ENCODE assay signal across 1 cellular context in the genomic region with DNA sequence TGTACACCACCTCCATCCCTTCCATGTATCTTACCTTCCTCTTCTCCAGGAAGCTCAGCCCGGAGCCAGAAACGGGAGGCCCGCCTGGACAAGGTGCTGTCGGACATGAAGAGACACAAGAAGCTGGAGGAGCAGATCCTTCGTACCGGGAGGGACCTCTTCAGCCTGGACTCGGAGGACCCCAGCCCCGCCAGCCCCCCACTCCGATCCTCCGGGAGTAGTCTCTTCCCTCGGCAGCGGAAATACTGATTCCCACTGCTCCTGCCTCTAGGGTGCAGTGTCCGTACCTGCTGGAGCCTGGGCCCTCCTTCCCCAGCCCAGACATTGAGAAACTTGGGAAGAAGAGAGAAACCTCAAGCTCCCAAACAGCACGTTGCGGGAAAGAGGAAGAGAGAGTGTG.
TF ChIP-seq lines count a peak whose summit lies in the region.

No MANE protein-coding gene starts in this region.

TF ChIP-seq in endothelial cell of umbilical vein, 7 proteins besides CTCF, POLR2A, EP300 and RAD21:
- TF ChIP-seq EZH2 (IDR thresholded peaks at IDR 0.05; ENCODE audit: borderline replicate concordance, low read depth, low read length, severe bottlenecking), result no peak
- TF ChIP-seq, protein P1, sequence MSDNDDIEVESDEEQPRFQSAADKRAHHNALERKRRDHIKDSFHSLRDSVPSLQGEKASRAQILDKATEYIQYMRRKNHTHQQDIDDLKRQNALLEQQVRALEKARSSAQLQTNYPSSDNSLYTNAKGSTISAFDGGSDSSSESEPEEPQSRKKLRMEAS (IDR thresholded peaks at IDR 0.05; ENCODE audit: insufficient read depth, insufficient read length), result no peak
- no peak for TF ChIP-seq FOS (IDR thresholded peaks at IDR 0.05; ENCODE audit: borderline replicate concordance, insufficient read depth, low read length)
- no peak for TF ChIP-seq POLR2AphosphoS5 (IDR thresholded peaks at IDR 0.05; ENCODE audit: insufficient read depth, low read depth, low read length)
- TF ChIP-seq GATA2 (IDR thresholded peaks at IDR 0.05; ENCODE audit: insufficient read depth, insufficient read length, low read depth, low read length), result no peak
- TF ChIP-seq MYC (IDR thresholded peaks at IDR 0.05; ENCODE audit: low read depth, low read length), result no peak
- no peak for TF ChIP-seq JUN (IDR thresholded peaks at IDR 0.05; ENCODE audit: borderline replicate concordance, insufficient read depth, insufficient read length, low read depth)
